In genomic region chr6:139625998-139626975, GRCh38 we compare ENCODE assay signal across 12 cellular contexts.
DNase-seq lines count a peak whose midpoint lies in the region; ATAC-seq and TF ChIP-seq lines count a peak whose summit lies in the region.
"Had no signal": no experiment of that assay in that cellular context is flagged by ENCODE, and none has a peak within 500 bp of the region (broad histone marks: within the 10 kb centered on the region; RNA-seq: fewer than 3 reads in every experiment).

No MANE protein-coding gene starts in this region.

- no peak for TF ChIP-seq CTCF in epithelial cell of esophagus (IDR thresholded peaks at IDR 0.05; ENCODE audit: insufficient read depth, low read depth, low read length, missing control alignments)
- no peak for TF ChIP-seq CTCF in neural crest cell (conservative IDR thresholded peaks at IDR 0.05)

- peaks cover 27% of the 10 kb centered on the region for H3K4me1 Mint-ChIP-seq in neural crest cell
- peaks cover 0 to 5% (median 1%) of the 10 kb centered on the region in 4 donors for H3K4me1 Mint-ChIP-seq in naive thymus-derived CD8-positive, alpha-beta T cell

- POLR2A ChIA-PET in naive thymus-derived CD8-positive, alpha-beta T cell (lab: Charles Lee): no interaction called here

- H3K36me3 Mint-ChIP-seq in neural crest cell (ENCODE audit: low read depth): peaks cover 6% of the 10 kb centered on the region
- H3K36me3 Mint-ChIP-seq in naive thymus-derived CD8-positive, alpha-beta T cell: no peaks in the 10 kb centered on the region

- H3K9me3 Mint-ChIP-seq in neural crest cell: peaks cover 10% of the 10 kb centered on the region
- H3K9me3 Mint-ChIP-seq in naive thymus-derived CD8-positive, alpha-beta T cell: peaks cover 0 to 4% (median 0%) of the 10 kb centered on the region in 9 donors

- ATAC-seq in HG02798 (IDR thresholded peaks at IDR 0.05; ENCODE audit: poor library complexity, unreplicated experiment): no peak
- ATAC-seq in naive thymus-derived CD8-positive, alpha-beta T cell: no peak
- ATAC-seq: mucosa of descending colon had no signal

- DNase-seq in GM03348 (ENCODE audit: low spot score) (peak; percentile 22), NCI-H226 (peak; percentile 52), epithelial cell of esophagus (ENCODE audit: low read depth) (peak; percentile 8), neural crest cell (ENCODE audit: low read depth, low spot score) (no peak), NCI-H2171 treated with DMSO at 0.1 percent for 48 hours (lab: John Stamatoyannopoulos, UW) (no peak)
- no peak for DNase-seq in stimulated activated CD4-positive, alpha-beta T cell treated with anti-CD3 and anti-CD28 coated beads, Interleukin-15, amount 100 ng/mL, for 24 hours
- DNase-seq in naive thymus-derived CD8-positive, alpha-beta T cell: no peak
- DNase-seq: mucosa of descending colon; stimulated activated CD4-positive, alpha-beta T cell treated with anti-CD3 and anti-CD28 coated beads, Interleukin-12 subunit alpha, Interleukin-12 subunit beta, amount 100 ng/mL, for 4 hours; T-helper 9 cell had no signal

- H3K27me3 Mint-ChIP-seq in neural crest cell (ENCODE audit: low read depth): no peaks in the 10 kb centered on the region
- peaks cover 1 to 35% (median 14%) of the 10 kb centered on the region in 5 donors for H3K27me3 Mint-ChIP-seq in naive thymus-derived CD8-positive, alpha-beta T cell

- no peak overlapping the region for H3K4me3 Mint-ChIP-seq in neural crest cell
- H3K4me3 Mint-ChIP-seq in naive thymus-derived CD8-positive, alpha-beta T cell: no peak overlapping the region

- no peak overlapping the region for H3K4me3 ChIP-seq in epithelial cell of esophagus (ENCODE audit: low read length)
- H3K4me3 ChIP-seq: cardiac muscle cell, mucosa of descending colon had no signal

- peak overlapping the region; percentile 73 for H3K27ac Mint-ChIP-seq in neural crest cell (ENCODE audit: unreplicated experiment)
- no peak overlapping the region for H3K27ac Mint-ChIP-seq in naive thymus-derived CD8-positive, alpha-beta T cell

Comparison
In these comparisons a context has a peak if more than half of its experiments do, and no peak if none do; other contexts are left out.
1. DNase-seq: peak in GM03348 (single experiment), NCI-H226 (single experiment) and epithelial cell of esophagus (single experiment); none in neural crest cell (single experiment), stimulated activated CD4-positive, alpha-beta T cell treated with anti-CD3 and anti-CD28 coated beads, Interleukin-15, amount 100 ng/mL, for 24 hours (single experiment), NCI-H2171 treated with DMSO at 0.1 percent for 48 hours (single experiment) and naive thymus-derived CD8-positive, alpha-beta T cell (0 of 10).